Comparison of ENCODE assay signal across 26 cellular contexts in the genomic region with DNA sequence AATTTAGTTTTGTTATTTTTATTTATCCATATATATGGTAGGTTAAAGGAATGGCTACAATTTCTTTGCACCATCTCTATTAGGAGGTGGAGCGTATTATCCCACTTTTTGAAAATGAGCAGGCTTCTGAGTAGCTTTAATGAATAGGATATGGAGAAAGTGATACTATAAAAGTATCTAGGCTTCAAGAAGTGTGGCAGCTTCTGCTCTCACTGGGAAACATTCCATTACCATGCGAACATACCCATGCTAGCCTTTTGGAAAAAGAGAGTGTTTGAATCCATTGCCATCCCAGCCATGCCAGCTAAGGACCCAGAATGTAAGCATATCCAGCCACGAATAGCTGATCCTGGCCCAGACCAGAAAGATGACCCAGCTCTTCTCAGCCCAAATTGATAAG.
"Had no signal": no experiment of that assay in that cellular context is flagged by ENCODE, and none has a peak within 500 bp of the region (broad histone marks: within the 10 kb centered on the region; RNA-seq: fewer than 3 reads in every experiment).

No MANE protein-coding gene starts in this region.

- ATAC-seq: stimulated activated effector memory CD8-positive, alpha-beta T cell treated with anti-CD3 and anti-CD28 coated beads, Interleukin-12 subunit alpha, Interleukin-12 subunit beta, amount 100 ng/mL, for 72 hours; stimulated activated memory B cell treated with anti-CD40 and anti-IgM and Interleukin-4, amounts not matched to agents 10 μg/mL and 1 μg/mL and 100 μg/mL, for 72 hours; stimulated activated naive B cell treated with anti-CD40 and anti-IgM and Interleukin-4, amounts not matched to agents 10 μg/mL and 1 μg/mL and 100 μg/mL, for 72 hours; stimulated activated naive CD8-positive, alpha-beta T cell treated with anti-CD3 and anti-CD28 coated beads, Interleukin-15, amount 100 ng/mL, for 72 hours; stimulated activated naive CD8-positive, alpha-beta T cell treated with anti-CD3 and anti-CD28 coated beads, Interleukin-15, Interleukin-2, amounts not matched to agents 100 U/mL and 50 U/mL, for 24 hours; upper lobe of right lung had no signal

- H3K9me3 ChIP-seq: stomach, suprapubic skin, testis, thoracic aorta, thyroid gland, tibial artery, tibial nerve, transverse colon, upper lobe of left lung, upper lobe of right lung, uterus, vagina had no signal

- H3K4me3 ChIP-seq: stomach, suprapubic skin, testis, thoracic aorta, thyroid gland, tibial artery, tibial nerve, transverse colon, upper lobe of left lung, upper lobe of right lung, uterus, vagina had no signal

- DNase-seq: stimulated activated CD4-positive, alpha-beta T cell treated with anti-CD3 and anti-CD28 coated beads, Interleukin-2, amount 100 ng/mL, for 48 hours; stimulated activated CD4-positive, alpha-beta T cell treated with anti-CD3 and anti-CD28 coated beads, Interleukin-4, amount 100 ng/mL, for 1 hour; stimulated activated CD4-positive, alpha-beta T cell treated with anti-CD3 and anti-CD28 coated beads, Interleukin-4, amount 100 ng/mL, for 24 hours; stimulated activated CD4-positive, alpha-beta T cell treated with anti-CD3 and anti-CD28 coated beads, Interleukin-4, amount 100 ng/mL, for 4 hours; stimulated activated CD8-positive, alpha-beta memory T cell treated with anti-CD3 and anti-CD28 coated beads, Interleukin-4, amount 100 ng/mL, for 48 hours; stimulated activated naive B cell treated with anti-CD40 and anti-IgM and Interleukin-4, amounts not matched to agents 10 μg/mL and 1 μg/mL and 100 μg/mL, for 72 hours; stimulated activated naive CD4-positive, alpha-beta T cell; stimulated activated naive CD4-positive, alpha-beta T cell treated with Interleukin-2 at 50 U/mL for 16 hours; stimulated activated naive CD8-positive, alpha-beta T cell treated with anti-CD3 and anti-CD28 coated beads, Interleukin-15, amount 100 ng/mL, for 72 hours; stimulated activated naive CD8-positive, alpha-beta T cell treated with anti-CD3 and anti-CD28 coated beads, Interleukin-15, Interleukin-2, amounts not matched to agents 100 U/mL and 50 U/mL, for 24 hours; stomach; substantia nigra; testis; thyroid gland; tibial artery; transverse colon; trophoblast cell; upper lobe of left lung; upper lobe of right lung; uterus had no signal

- H3K36me3 ChIP-seq: stomach, suprapubic skin, thoracic aorta, thyroid gland, tibial artery, tibial nerve, transverse colon, upper lobe of left lung, upper lobe of right lung, uterus, vagina had no signal

- H3K4me1 ChIP-seq: stomach, suprapubic skin, testis, thyroid gland, tibial nerve, transverse colon, uterus, vagina had no signal

- H3K27me3 ChIP-seq: stomach, suprapubic skin, testis, thyroid gland, tibial artery, tibial nerve, transverse colon, upper lobe of left lung, upper lobe of right lung, uterus, vagina had no signal

- H3K27ac ChIP-seq: stomach, suprapubic skin, testis, thoracic aorta, thyroid gland, tibial artery, tibial nerve, transverse colon, upper lobe of left lung, upper lobe of right lung, uterus, vagina had no signal
